ENCODE assay signal across 10 cellular contexts in the genomic region with DNA sequence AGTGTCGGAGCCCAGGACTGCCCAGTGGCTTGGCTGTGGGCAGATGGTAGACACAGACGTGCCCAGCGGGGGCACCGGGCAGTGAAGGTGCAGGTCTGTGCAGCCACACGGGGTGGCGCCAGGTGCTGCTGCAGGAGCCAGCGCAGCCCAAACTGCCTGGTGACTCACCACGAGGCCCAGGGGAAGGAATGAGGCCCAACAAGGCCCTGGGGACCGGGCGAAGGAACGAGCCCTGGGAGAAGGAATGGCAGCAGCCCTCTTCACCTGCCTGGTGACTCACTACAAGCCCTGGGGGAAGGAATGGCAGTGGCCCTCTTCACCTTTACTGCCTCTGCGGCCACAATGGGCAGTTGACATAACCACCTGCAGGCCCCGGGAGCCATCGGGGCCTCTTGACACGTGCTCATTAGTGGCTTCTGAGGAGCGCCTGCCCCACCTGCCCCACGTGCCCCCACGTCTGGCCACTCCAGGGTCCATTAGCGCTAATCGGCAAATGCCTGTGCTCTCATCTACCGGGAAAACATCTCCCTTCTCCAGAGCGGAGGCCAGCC. TPM values are rescaled to one million over a fixed set of nuclear protein-coding genes. Genes with fewer than 3 reads are reported as not detected.
A peak's percentile ranks its signal among the peaks of the same experiment; 100 is the strongest.
DNase-seq lines count a peak whose midpoint lies in the region; ATAC-seq, FAIRE-seq and TF ChIP-seq lines count a peak whose summit lies in the region.
"Had no signal": no experiment of that assay in that cellular context is flagged by ENCODE, and none has a peak within 500 bp of the region (broad histone marks: within the 10 kb centered on the region; RNA-seq: fewer than 3 reads in every experiment).

No MANE protein-coding gene starts in this region.

- peaks cover 6% of the 10 kb centered on the region for H3K4me1 ChIP-seq in keratinocyte (ENCODE audit: control insufficient read depth, extremely low read depth, insufficient read depth, low read length)

- dilution Hi-C loops in keratinocyte (cut with MboI; ENCODE audit: extremely low pct_ligation_motif_present, low sequenced_read_pairs), result no loop called here

- H4K20me1 ChIP-seq in keratinocyte (ENCODE audit: control insufficient read depth, extremely low read depth, insufficient read depth, low read length), result peaks cover 2% of the 10 kb centered on the region

- no peak overlapping the region for H3K4me3 ChIP-seq in keratinocyte (ENCODE audit: control insufficient read depth in 2 of 3, extremely low read depth in 1 of 3, insufficient read depth in 2 of 3, low read depth in 1 of 3, low read length in 3 of 3)

- no peak overlapping the region for H2AFZ ChIP-seq in keratinocyte (ENCODE audit: control insufficient read depth, low read length)

- no peaks in the 10 kb centered on the region for H3K9me3 ChIP-seq in keratinocyte (ENCODE audit: control insufficient read depth, low read depth, low read length)

- H3K79me2 ChIP-seq in keratinocyte (ENCODE audit: control insufficient read depth, insufficient read depth, low read length), result no peaks in the 10 kb centered on the region

- no peak overlapping the region for H3K27ac ChIP-seq in keratinocyte (ENCODE audit: control insufficient read depth, insufficient read depth, low read length)

- H3K9me1 ChIP-seq in keratinocyte (ENCODE audit: control insufficient read depth, extremely low read depth, insufficient read depth, low read length), result no peaks in the 10 kb centered on the region

- peak; percentile 84 for DNase-seq in DMS79 treated with DMSO at 0.1 percent for 48 hours (lab: John Stamatoyannopoulos, UW)
- DNase-seq in NCI-H2171 treated with DMSO at 0.1 percent for 48 hours (lab: John Stamatoyannopoulos, UW), result peak; percentile 36
- peak; percentile 63 for DNase-seq in keratinocyte (ENCODE audit: low read depth, low spot score)
- no peak for DNase-seq in GM10248 (ENCODE audit: extremely low spot score)
- DNase-seq: activated CD4-positive, alpha-beta T cell treated with anti-CD3 and anti-CD28 coated beads, Interleukin-2, amount 50 U/mL, for 48 hours; MV-4-11; NCI-H82; occipital lobe had no signal

- H3K4me2 ChIP-seq in keratinocyte (ENCODE audit: control insufficient read depth, extremely low read depth, insufficient read depth, low read depth, low read length), result no peak overlapping the region

- ATAC-seq in HG03469 (IDR thresholded peaks at IDR 0.05; ENCODE audit: unreplicated experiment) (no peak), HG03521 (IDR thresholded peaks at IDR 0.05; ENCODE audit: unreplicated experiment) (no peak)

- CTCF ChIA-PET in GM10248 (lab: Yijun Ruan, JAX), result interaction anchor here (1.4 to 2.8 kb wide), 2 partner anchors 114 to 361 kb away, joined by 3 to 9 read pairs; no protein-coding TSS in a partner anchor

- peak; percentile 49 for FAIRE-seq in keratinocyte (lab: Jason Lieb, UNC)

- peaks cover 11 to 13% of the 10 kb centered on the region in 2 experiments for H3K36me3 ChIP-seq in keratinocyte (ENCODE audit: control insufficient read depth in 2 of 2, extremely low read depth in 1 of 2, insufficient read depth in 2 of 2, low read length in 2 of 2)

- TF ChIP-seq CTCF in keratinocyte (optimal IDR thresholded peaks at IDR 0.05 in 1 of 3, IDR thresholded peaks at IDR 0.05 in 1 of 3, conservative IDR thresholded peaks at IDR 0.05 in 1 of 3; ENCODE audit: extremely low read depth in 1 of 3, insufficient read depth in 2 of 3, low read length in 3 of 3) (peak; percentile 49 to 82 (median 80)), GM10248 (IDR thresholded peaks at IDR 0.05; ENCODE audit: control extremely low read depth, extremely low read depth, low read depth, missing control alignments) (no peak)

- no peak overlapping the region for H3K9ac ChIP-seq in keratinocyte (ENCODE audit: control insufficient read depth, extremely low read depth, insufficient read depth, low read length)

- POLR2A ChIA-PET in GM10248 (lab: Yijun Ruan, JAX), result no interaction called here

- no peaks in the 10 kb centered on the region for H3K27me3 ChIP-seq in keratinocyte (ENCODE audit: control insufficient read depth, extremely low read depth, insufficient read depth, low read length)

RNA-seq across cellular contexts. Expression of gene MED16, which starts 9.3 kb away (rescaled TPM):
- 9.7 to 20.3 TPM (median 12.0 TPM) in 3 replicates for polyA plus RNA-seq in keratinocyte
- 14.3 TPM for polyA plus RNA-seq in keratinocyte (2011; ENCODE audit: low read depth)
- polyA plus RNA-seq in keratinocyte (2011; cell fraction: cytosol; rRNA removed), result 9.1 and 21.9 TPM in 2 replicates
- 17.4 and 22.9 TPM in 2 replicates for polyA plus RNA-seq in keratinocyte (2011; cell fraction: nucleus; rRNA removed)
- polyA plus RNA-seq in keratinocyte (2012; ENCODE audit: low replicate concordance), result 13.4 and 35.7 TPM in 2 replicates
- 16.1 to 51.3 TPM (median 18.7 TPM) in 3 replicates for polyA minus RNA-seq in keratinocyte
- 92.7 TPM for polyA minus RNA-seq in keratinocyte (2011; cell fraction: cytosol; rRNA and poly(A)+ RNA removed)
- polyA minus RNA-seq in keratinocyte (2011; cell fraction: nucleus; rRNA and poly(A)+ RNA removed), result 30.8 and 36.4 TPM in 2 replicates

RNA-seq across cellular contexts. Expression of gene RNU6-9, which starts 9.5 kb away (rescaled TPM):
- polyA plus RNA-seq in keratinocyte, result not detected in 3 replicates
- polyA plus RNA-seq in keratinocyte (2011; ENCODE audit: low read depth), result not detected
- polyA plus RNA-seq in keratinocyte (2011; cell fraction: cytosol; rRNA removed), result not detected in 2 replicates
- polyA plus RNA-seq in keratinocyte (2011; cell fraction: nucleus; rRNA removed), result not detected in 2 replicates
- not detected in 2 replicates for polyA plus RNA-seq in keratinocyte (2012; ENCODE audit: low replicate concordance)
- polyA minus RNA-seq in keratinocyte, result not detected in 3 replicates
- polyA minus RNA-seq in keratinocyte (2011; cell fraction: cytosol; rRNA and poly(A)+ RNA removed), result not detected
- not detected in 2 replicates for polyA minus RNA-seq in keratinocyte (2011; cell fraction: nucleus; rRNA and poly(A)+ RNA removed)

RNA-seq across cellular contexts. Expression of gene CFD, which starts 24.3 kb away (rescaled TPM):
- 0.37 to 1.6 TPM (median 0.47 TPM) in 3 replicates for polyA plus RNA-seq in keratinocyte
- polyA plus RNA-seq in keratinocyte (2011; ENCODE audit: low read depth), result not detected
- polyA plus RNA-seq in keratinocyte (2011; cell fraction: cytosol; rRNA removed), result 0.49 and 2.3 TPM in 2 replicates
- 0.64 and 1.5 TPM in 2 replicates for polyA plus RNA-seq in keratinocyte (2011; cell fraction: nucleus; rRNA removed)
- polyA plus RNA-seq in keratinocyte (2012; ENCODE audit: low replicate concordance), result 0.49 and 2.2 TPM in 2 replicates
- polyA minus RNA-seq in keratinocyte, result 0.43 to 0.45 TPM (median 0.43 TPM) in 3 replicates
- polyA minus RNA-seq in keratinocyte (2011; cell fraction: cytosol; rRNA and poly(A)+ RNA removed), result 5.0 TPM
- polyA minus RNA-seq in keratinocyte (2011; cell fraction: nucleus; rRNA and poly(A)+ RNA removed), result 1.4 and 3.3 TPM in 2 replicates

RNA-seq across cellular contexts. Expression of gene R3HDM4, which starts 29.3 kb away (rescaled TPM):
- polyA plus RNA-seq in keratinocyte, result 33.5 to 48.0 TPM (median 47.9 TPM) in 3 replicates
- polyA plus RNA-seq in keratinocyte (2011; ENCODE audit: low read depth), result 8.9 TPM
- polyA plus RNA-seq in keratinocyte (2011; cell fraction: cytosol; rRNA removed), result 29.4 and 48.9 TPM in 2 replicates
- 41.7 and 60.5 TPM in 2 replicates for polyA plus RNA-seq in keratinocyte (2011; cell fraction: nucleus; rRNA removed)
- 49.5 and 55.4 TPM in 2 replicates for polyA plus RNA-seq in keratinocyte (2012; ENCODE audit: low replicate concordance)
- 18.7 to 45.3 TPM (median 35.7 TPM) in 3 replicates for polyA minus RNA-seq in keratinocyte
- 58.3 TPM for polyA minus RNA-seq in keratinocyte (2011; cell fraction: cytosol; rRNA and poly(A)+ RNA removed)
- 17.5 and 19.2 TPM in 2 replicates for polyA minus RNA-seq in keratinocyte (2011; cell fraction: nucleus; rRNA and poly(A)+ RNA removed)

RNA-seq across cellular contexts. Expression of gene ELANE, which starts 31.6 kb away (rescaled TPM):
- polyA plus RNA-seq in keratinocyte, result not detected in 3 replicates
- not detected for polyA plus RNA-seq in keratinocyte (2011; ENCODE audit: low read depth)
- not detected in 2 replicates for polyA plus RNA-seq in keratinocyte (2011; cell fraction: cytosol; rRNA removed)
- polyA plus RNA-seq in keratinocyte (2011; cell fraction: nucleus; rRNA removed), result not detected in 2 replicates
- polyA plus RNA-seq in keratinocyte (2012; ENCODE audit: low replicate concordance), result not detected in 2 replicates
- polyA minus RNA-seq in keratinocyte, result not detected in 3 replicates
- polyA minus RNA-seq in keratinocyte (2011; cell fraction: cytosol; rRNA and poly(A)+ RNA removed), result not detected
- polyA minus RNA-seq in keratinocyte (2011; cell fraction: nucleus; rRNA and poly(A)+ RNA removed), result not detected in 2 replicates
